ENCODE assay signal across 8 cellular contexts in the genomic region with DNA sequence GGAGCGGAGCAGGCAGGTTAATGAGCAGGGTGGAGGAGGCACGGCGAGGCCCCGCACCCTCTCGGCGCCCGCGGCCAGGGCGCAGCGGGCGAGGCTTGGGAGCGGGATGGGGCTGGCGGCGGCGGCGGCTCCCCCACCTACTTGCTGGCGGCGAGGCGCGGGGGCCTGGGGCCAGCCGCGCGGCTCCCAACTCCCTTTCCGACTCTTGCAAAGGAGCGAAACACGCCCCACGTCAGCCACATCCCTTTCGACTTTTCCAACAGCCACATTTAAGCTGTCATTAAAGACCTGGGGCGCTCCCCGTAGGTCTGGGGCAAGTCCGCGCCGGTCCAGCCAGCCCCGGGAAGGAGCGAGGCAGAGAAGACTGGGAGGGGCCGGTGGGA. TPM values are rescaled to one million over a fixed set of nuclear protein-coding genes. Genes with fewer than 3 reads are reported as not detected.
DNase-seq lines count a peak whose midpoint lies in the region; ATAC-seq and TF ChIP-seq lines count a peak whose summit lies in the region.

No MANE protein-coding gene starts in this region.

- no peaks in the 10 kb centered on the region for H3K9me3 Mint-ChIP-seq in activated T-helper 17 cell treated with anti-CD3 and anti-CD28 coated beads, Interleukin-2, amount 50 U/mL, for 72 hours

- DNase-seq in NCI-H82 (lab: John Stamatoyannopoulos, UW) = peak; percentile 60
- DNase-seq in NCI-H82 treated with DMSO at 0.1 percent for 48 hours (lab: John Stamatoyannopoulos, UW; ENCODE audit: unreplicated experiment) = no peak
- DNase-seq in LHCN-M2 (ENCODE audit: low read depth) = peak; percentile 36
- DNase-seq in globus pallidus (ENCODE audit: low spot score) = peak; percentile 21
- peak in 2 of 5 donors; percentile 18 to 54 for DNase-seq in ovary
- no peak for DNase-seq in middle frontal gyrus (ENCODE audit: extremely low spot score, low spot score)

- H3K4me3 ChIP-seq in ovary = peak overlapping the region; percentile 54

- no peak for TF ChIP-seq CTCF in ovary (IDR thresholded peaks at IDR 0.05)

- no peak for ATAC-seq in activated T-helper 17 cell treated with anti-CD3 and anti-CD28 coated beads, Interleukin-2, amount 50 U/mL, for 72 hours (replicated peaks)
- ATAC-seq in GM21367 (IDR thresholded peaks at IDR 0.05; ENCODE audit: unreplicated experiment) = no peak

- H3K27ac ChIP-seq in ovary = peak overlapping the region; percentile 66 to 71

- H3K4me1 Mint-ChIP-seq in activated T-helper 17 cell treated with anti-CD3 and anti-CD28 coated beads, Interleukin-2, amount 50 U/mL, for 72 hours = no peaks in the 10 kb centered on the region

- H3K36me3 ChIP-seq in ovary = no peaks in the 10 kb centered on the region

- peak overlapping the region; percentile 74 for H3K4me3 Mint-ChIP-seq in activated T-helper 17 cell treated with anti-CD3 and anti-CD28 coated beads, Interleukin-2, amount 50 U/mL, for 72 hours

- no peaks in the 10 kb centered on the region for H3K9me3 ChIP-seq in ovary

- WGBS in ovary, 3 donors = 0 to 1% (median 1%) methylated on average over 35 to 36 of the region's 36 CpGs

- intact Hi-C loops in ovary (cut with DNase I) = loop anchor here in 2 of 4 donors (10.0 kb wide), 2 partner anchors 74 to 106 kb away; no protein-coding TSS in a partner anchor

- peaks cover 18% of the 10 kb centered on the region for H3K4me1 ChIP-seq in ovary (ENCODE audit: insufficient read depth)

- no peak for TF ChIP-seq POLR2A in ovary (IDR thresholded peaks at IDR 0.05)

- H3K27ac Mint-ChIP-seq in activated T-helper 17 cell treated with anti-CD3 and anti-CD28 coated beads, Interleukin-2, amount 50 U/mL, for 72 hours = no peak overlapping the region

- no peak for TF ChIP-seq EP300 in ovary (IDR thresholded peaks at IDR 0.05)

- H3K27me3 Mint-ChIP-seq in activated T-helper 17 cell treated with anti-CD3 and anti-CD28 coated beads, Interleukin-2, amount 50 U/mL, for 72 hours = peaks cover 25% of the 10 kb centered on the region

- H3K27me3 ChIP-seq in ovary = no peaks in the 10 kb centered on the region

- no peaks in the 10 kb centered on the region for H3K36me3 Mint-ChIP-seq in activated T-helper 17 cell treated with anti-CD3 and anti-CD28 coated beads, Interleukin-2, amount 50 U/mL, for 72 hours (ENCODE audit: low read depth)

RNA-seq across cellular contexts. Expression of a gene that starts 0.7 kb away (rescaled TPM):
- total RNA-seq in LHCN-M2 (2014; rRNA removed) (9.9 and 13.7 TPM in 2 replicates), ovary (10 to 100 TPM; 10.7 to 30.8 (median 22.5) TPM)
- 6.8 TPM for polyA plus RNA-seq in LHCN-M2 (2012)
- 1 to 10 TPM; 2.0 to 3.2 TPM for total RNA-seq in activated T-helper 17 cell treated with anti-CD3 and anti-CD28 coated beads, Interleukin-2, amount 50 U/mL, for 72 hours
- 10 to 100 TPM; 14.5 to 31.1 TPM for polyA plus RNA-seq in ovary

Comparison
In these comparisons a context has a peak if more than half of its experiments do, and no peak if none do; other contexts are left out.
1. DNase-seq: peak in NCI-H82 (single experiment), LHCN-M2 (single experiment) and globus pallidus (single experiment); none in NCI-H82 treated with DMSO at 0.1 percent for 48 hours (single experiment) and middle frontal gyrus (single experiment).